11 cellular contexts compared by ENCODE assay signal in genomic region chr1:168879906-168880734, GRCh38.
DNase-seq lines count a peak whose midpoint lies in the region; ATAC-seq and TF ChIP-seq lines count a peak whose summit lies in the region.
"Had no signal": no experiment of that assay in that cellular context is flagged by ENCODE, and none has a peak within 500 bp of the region (broad histone marks: within the 10 kb centered on the region; RNA-seq: fewer than 3 reads in every experiment).

No MANE protein-coding gene starts in this region.

- H3K4me1 Mint-ChIP-seq in stimulated activated memory B cell treated with anti-CD40 and anti-IgM and Interleukin-4, amounts not matched to agents 10 μg/mL and 1 μg/mL and 100 μg/mL, for 72 hours: no peaks in the 10 kb centered on the region

- DNase-seq in SK-N-DZ (ENCODE audit: low spot score) (peak; percentile 12), left cardiac atrium (peak; percentile 27), sciatic nerve (ENCODE audit: low spot score) (no peak), NK-92 (lab: John Stamatoyannopoulos, UW; ENCODE audit: unreplicated experiment) (no peak)
- DNase-seq: activated CD4-positive, alpha-beta T cell treated with anti-CD3 and anti-CD28 coated beads, Interleukin-2, amount 50 U/mL, for 4 hours; IMR-90; spleen had no signal

- H3K9me3 Mint-ChIP-seq in stimulated activated memory B cell treated with anti-CD40 and anti-IgM and Interleukin-4, amounts not matched to agents 10 μg/mL and 1 μg/mL and 100 μg/mL, for 72 hours: peaks cover 6% of the 10 kb centered on the region

- no peak overlapping the region for H3K4me3 Mint-ChIP-seq in stimulated activated memory B cell treated with anti-CD40 and anti-IgM and Interleukin-4, amounts not matched to agents 10 μg/mL and 1 μg/mL and 100 μg/mL, for 72 hours

- H3K27ac ChIP-seq in HEK293 (ENCODE audit: extremely low read depth, low read depth, low read length): no peak overlapping the region
- H3K27ac ChIP-seq: spleen had no signal

- CTCF ChIA-PET in HEK293 (lab: Yijun Ruan, JAX): interaction anchor here (0.6 kb wide), 1 partner anchor 178 kb away, joined by 3 read pairs; no protein-coding TSS in a partner anchor

- no peak for TF ChIP-seq CTCF in HEK293 (tag by site-specific recombination; IDR thresholded peaks at IDR 0.05)

- H3K4me1 ChIP-seq in HEK293 (ENCODE audit: control insufficient read depth, insufficient read depth, low read length): 0 out of 2 replicates have a peak, but pooled peaks cover 3% of the 10 kb centered on the region

- no peak overlapping the region for H3K4me3 ChIP-seq in HEK293 (ENCODE audit: low read depth, low read length)

- H3K36me3 ChIP-seq in HEK293 (ENCODE audit: control insufficient read depth in 2 of 2, insufficient read depth in 1 of 2, low read length in 2 of 2): no peaks in the 10 kb centered on the region
- H3K36me3 ChIP-seq: spleen had no signal

- H3K36me3 Mint-ChIP-seq in stimulated activated memory B cell treated with anti-CD40 and anti-IgM and Interleukin-4, amounts not matched to agents 10 μg/mL and 1 μg/mL and 100 μg/mL, for 72 hours: no peaks in the 10 kb centered on the region

- ATAC-seq in left cardiac atrium (peak; percentile 84 to 94), sciatic nerve (peak; percentile 94), HG03280 (IDR thresholded peaks at IDR 0.05; ENCODE audit: unreplicated experiment) (no peak), HG02610 (IDR thresholded peaks at IDR 0.05; ENCODE audit: unreplicated experiment) (no peak)
- ATAC-seq in stimulated activated memory B cell treated with anti-CD40 and anti-IgM and Interleukin-4, amounts not matched to agents 10 μg/mL and 1 μg/mL and 100 μg/mL, for 72 hours: no peak

- intact Hi-C loops in left cardiac atrium (cut with DNase I) (no loop called here), sciatic nerve (cut with DNase I) (no loop called here)

- POLR2A ChIA-PET in HEK293 (lab: Yijun Ruan, JAX): no interaction called here

- no peaks in the 10 kb centered on the region for H3K27me3 Mint-ChIP-seq in stimulated activated memory B cell treated with anti-CD40 and anti-IgM and Interleukin-4, amounts not matched to agents 10 μg/mL and 1 μg/mL and 100 μg/mL, for 72 hours

- H3K27ac Mint-ChIP-seq in stimulated activated memory B cell treated with anti-CD40 and anti-IgM and Interleukin-4, amounts not matched to agents 10 μg/mL and 1 μg/mL and 100 μg/mL, for 72 hours: no peak overlapping the region

- no peaks in the 10 kb centered on the region for H3K9me3 ChIP-seq in HEK293 (ENCODE audit: control insufficient read depth, insufficient read depth, low read depth, low read length)

TF ChIP-seq in HEK293, 187 proteins besides CTCF, POLR2A, EP300 and RAD21:
- TF ChIP-seq SALL2 (tag by site-specific recombination; IDR thresholded peaks at IDR 0.05; ENCODE audit: borderline replicate concordance) (no peak), ZNF335 (tag by site-specific recombination; conservative IDR thresholded peaks at IDR 0.05) (peak; percentile 51), ZSCAN30 (tag by site-specific recombination; IDR thresholded peaks at IDR 0.05) (no peak), ZNF292 (tag by site-specific recombination; IDR thresholded peaks at IDR 0.05; ENCODE audit: borderline replicate concordance, low read depth) (no peak), ZIC2 (tag by site-specific recombination; IDR thresholded peaks at IDR 0.05) (no peak)

Comparison
In these comparisons a context has a peak if more than half of its experiments do, and no peak if none do; other contexts are left out.
1. DNase-seq: peak in SK-N-DZ (single experiment) and left cardiac atrium (single experiment); none in sciatic nerve (single experiment) and NK-92 (single experiment).
2. ATAC-seq: peak in left cardiac atrium (2 of 2) and sciatic nerve (single experiment); none in HG03280 (single experiment), stimulated activated memory B cell treated with anti-CD40 and anti-IgM and Interleukin-4, amounts not matched to agents 10 μg/mL and 1 μg/mL and 100 μg/mL, for 72 hours (single experiment) and HG02610 (single experiment).